8 cellular contexts compared by ENCODE assay signal in genomic region chr1:155272466-155273133, GRCh38. TPM values are rescaled to one million over a fixed set of nuclear protein-coding genes. Genes with fewer than 3 reads are reported as not detected.
DNase-seq lines count a peak whose midpoint lies in the region; ATAC-seq, FAIRE-seq and TF ChIP-seq lines count a peak whose summit lies in the region.

No MANE protein-coding gene starts in this region.

- 13% methylated on average over 15 of the region's 15 CpGs for whole genome bisulfite sequencing in liver

- H3K9me3 ChIP-seq in ES-I3 (ENCODE audit: control insufficient read depth, insufficient read depth, low read length) (no peaks in the 10 kb centered on the region), liver (ENCODE audit: control insufficient read depth in 4 of 4, low read length in 3 of 4) (no peaks in the 10 kb centered on the region), tibial artery (no peaks in the 10 kb centered on the region)

- H3K4me3 ChIP-seq in bronchial epithelial cell (ENCODE audit: low read depth, low read length), result peak overlapping the region; percentile 74
- H3K4me3 ChIP-seq in liver (ENCODE audit: low read depth in 1 of 3, low read length in 3 of 3), result peak overlapping the region; percentile 89 to 97 (median 90)
- peak overlapping the region; percentile 61 to 67 for H3K4me3 ChIP-seq in tibial artery

- no peak for ATAC-seq in GM19324 (IDR thresholded peaks at IDR 0.05; ENCODE audit: low FRiP score, unreplicated experiment)

- H3K4me1 ChIP-seq in ES-I3 (ENCODE audit: insufficient read depth, low read length), result no peaks in the 10 kb centered on the region
- H3K4me1 ChIP-seq in liver (ENCODE audit: control insufficient read depth in 4 of 4, insufficient read depth in 4 of 4, low read length in 3 of 4), result peaks cover 2 to 27% (median 19%) of the 10 kb centered on the region in 4 donors
- H3K4me1 ChIP-seq in tibial artery, result peaks cover 9 to 31% (median 27%) of the 10 kb centered on the region in 4 donors

- DNase-seq in NCI-H1105 treated with DMSO at 0.1 percent for 48 hours (lab: John Stamatoyannopoulos, UW) (peak; percentile 39), bronchial epithelial cell (ENCODE audit: low read depth) (peak; percentile 47), tibial artery (no peak), SK-N-DZ (ENCODE audit: low spot score) (no peak)
- DNase-seq in activated effector memory CD4-positive, alpha-beta T cell treated with anti-CD3 and anti-CD28 coated beads, Interleukin-2, amount 50 U/mL, for 16 hours, result no peak

- H3K27me3 ChIP-seq in bronchial epithelial cell (ENCODE audit: control insufficient read depth, insufficient read depth, low read length), result no peaks in the 10 kb centered on the region
- H3K27me3 ChIP-seq in liver (ENCODE audit: control insufficient read depth in 4 of 4, insufficient read depth in 4 of 4, low read length in 3 of 4), result no peaks in the 10 kb centered on the region
- no peaks in the 10 kb centered on the region for H3K27me3 ChIP-seq in tibial artery

- no peak for TF ChIP-seq RAD21 in liver (IDR thresholded peaks at IDR 0.05)

- H3K27ac ChIP-seq in liver (ENCODE audit: low read depth in 1 of 2, low read length in 2 of 2) (peak overlapping the region; percentile 80 to 92), tibial artery (peak overlapping the region; percentile 88 to 93)

- intact Hi-C loops in tibial artery (cut with DNase I; ENCODE audit: low total_unique reads), result loop anchor here (10.0 kb wide), 1 partner anchor 292 kb away; the partner anchor contains the start of gene ASH1L

- H3K36me3 ChIP-seq in ES-I3 (ENCODE audit: insufficient read depth, low read length) (peaks cover 30% of the 10 kb centered on the region), bronchial epithelial cell (ENCODE audit: control insufficient read depth, insufficient read depth, low read length) (peaks cover 23% of the 10 kb centered on the region), liver (ENCODE audit: control insufficient read depth in 4 of 4, insufficient read depth in 3 of 4, low read depth in 1 of 4, low read length in 3 of 4) (peaks cover 17 to 28% (median 27%) of the 10 kb centered on the region in 4 donors), tibial artery (peaks cover 33 to 36% (median 33%) of the 10 kb centered on the region in 3 donors)

- H3K9ac ChIP-seq in ES-I3 (ENCODE audit: low read depth, low read length) (peak overlapping the region; percentile 52), liver (ENCODE audit: low read depth in 1 of 2, low read length in 2 of 2) (peak overlapping the region; percentile 42 to 77)

- FAIRE-seq in bronchial epithelial cell (lab: Jason Lieb, UNC), result no peak

- TF ChIP-seq CTCF in bronchial epithelial cell (IDR thresholded peaks at IDR 0.05; ENCODE audit: insufficient read depth, low read length, severe bottlenecking) (no peak), liver (IDR thresholded peaks at IDR 0.05; ENCODE audit: low read depth, low read length, missing input control) (no peak), tibial artery (IDR thresholded peaks at IDR 0.05) (no peak)

TF ChIP-seq in liver, 16 proteins besides CTCF, POLR2A, EP300 and RAD21:
- TF ChIP-seq HNF4A (conservative IDR thresholded peaks at IDR 0.05), result peak in 1 of 2 donors; percentile 33
- no peak for TF ChIP-seq MAX (IDR thresholded peaks at IDR 0.05)

RNA-seq across cellular contexts. Expression of gene CLK2, which starts 0.7 kb away (rescaled TPM):
- total RNA-seq in bronchial epithelial cell (19.7 and 23.4 TPM in 2 replicates), liver (10 to 100 TPM; 16.5 to 28.2 TPM)
- polyA plus RNA-seq in liver, result 10 to 100 TPM in 1 of 2 donors, 1 to 10 TPM in 1; 8.3 to 13.2 TPM
- polyA plus RNA-seq in SK-N-DZ (2014; cell fraction: cytosol; rRNA removed), result 33.7 and 34.1 TPM in 2 replicates
- 287 and 348 TPM in 2 replicates for polyA plus RNA-seq in SK-N-DZ (2014; cell fraction: nucleus; rRNA removed)

RNA-seq across cellular contexts. Expression of gene HCN3, which starts 4.7 kb away (rescaled TPM):
- 0.90 and 1.1 TPM in 2 replicates for total RNA-seq in bronchial epithelial cell
- total RNA-seq in liver, result 1 to 10 TPM in 1 of 2 donors, under 1 TPM in 1; 0.84 to 1.5 TPM
- polyA plus RNA-seq in liver, result 1 to 10 TPM in 1 of 2 donors, under 1 TPM in 1; 0.33 to 1.0 TPM
- 14.5 and 24.3 TPM in 2 replicates for polyA plus RNA-seq in SK-N-DZ (2014; cell fraction: cytosol; rRNA removed)
- polyA plus RNA-seq in SK-N-DZ (2014; cell fraction: nucleus; rRNA removed), result 80.0 and 137 TPM in 2 replicates

RNA-seq across cellular contexts. Expression of gene SCAMP3, which starts 10.4 kb away (rescaled TPM):
- total RNA-seq in bronchial epithelial cell (23.4 and 26.9 TPM in 2 replicates), liver (10 to 100 TPM; 14.9 to 22.7 TPM)
- polyA plus RNA-seq in liver, result 10 to 100 TPM; 40.7 to 47.0 TPM
- 52.0 and 61.2 TPM in 2 replicates for polyA plus RNA-seq in SK-N-DZ (2014; cell fraction: cytosol; rRNA removed)
- 41.1 and 81.4 TPM in 2 replicates for polyA plus RNA-seq in SK-N-DZ (2014; cell fraction: nucleus; rRNA removed)

RNA-seq across cellular contexts. Expression of gene ENTREP3, which starts 17.3 kb away (rescaled TPM):
- total RNA-seq in bronchial epithelial cell (3.2 and 3.7 TPM in 2 replicates), liver (1 to 10 TPM; 3.3 to 3.8 TPM)
- 1 to 10 TPM; 2.8 to 7.9 TPM for polyA plus RNA-seq in liver
- polyA plus RNA-seq in SK-N-DZ (2014; cell fraction: cytosol; rRNA removed), result 20.3 and 23.6 TPM in 2 replicates
- polyA plus RNA-seq in SK-N-DZ (2014; cell fraction: nucleus; rRNA removed), result 72.0 and 119 TPM in 2 replicates

RNA-seq across cellular contexts. Expression of gene PKLR, which starts 28.6 kb away (rescaled TPM):
- not detected in 2 replicates for total RNA-seq in bronchial epithelial cell
- 10 to 100 TPM; 39.2 to 56.1 TPM for total RNA-seq in liver
- 10 to 100 TPM; 10.4 to 41.9 TPM for polyA plus RNA-seq in liver
- polyA plus RNA-seq in SK-N-DZ (2014; cell fraction: cytosol; rRNA removed), result not detected in 2 replicates
- not detected in 2 replicates for polyA plus RNA-seq in SK-N-DZ (2014; cell fraction: nucleus; rRNA removed)

Comparison
In these comparisons a context has a peak if more than half of its experiments do, and no peak if none do; other contexts are left out.
1. DNase-seq: peak in NCI-H1105 treated with DMSO at 0.1 percent for 48 hours (single experiment) and bronchial epithelial cell (single experiment); none in tibial artery (0 of 2), activated effector memory CD4-positive, alpha-beta T cell treated with anti-CD3 and anti-CD28 coated beads, Interleukin-2, amount 50 U/mL, for 16 hours (single experiment) and SK-N-DZ (single experiment).
2. Peak in every context shown above with its lines, with median percentiles within 50 percentile points of each other: H3K4me3 ChIP-seq.